Comparison of ENCODE assay signal across 30 cellular contexts in genomic region chr20:41991412-41991811, GRCh38.
"Had no signal": no experiment of that assay in that cellular context is flagged by ENCODE, and none has a peak within 500 bp of the region (broad histone marks: within the 10 kb centered on the region; RNA-seq: fewer than 3 reads in every experiment).

No MANE protein-coding gene starts in this region.

- H3K36me3 ChIP-seq: ascending aorta, cardiac muscle cell had no signal

- FAIRE-seq: bronchial epithelial cell, TTC549 had no signal

- H3K9me3 ChIP-seq: ascending aorta had no signal

- H3K27me3 ChIP-seq: ascending aorta, cardiac muscle cell had no signal

- H3K4me1 ChIP-seq: ascending aorta had no signal

- H3K27ac ChIP-seq: ascending aorta, cardiac muscle cell, VCaP had no signal

- DNase-seq: activated B cell treated with CpG ODN at 0.5 μM for 24 hours; activated CD4-positive, alpha-beta memory T cell treated with anti-CD3 and anti-CD28 coated beads for 36 hours; activated CD4-positive, alpha-beta T cell treated with anti-CD3 and anti-CD28 coated beads for 4 hours; activated CD4-positive, alpha-beta T cell treated with anti-CD3 and anti-CD28 coated beads, Interleukin-2, amount 10 ng/mL, durations not matched to agents 24 days and 14 days; activated CD4-positive, alpha-beta T cell treated with anti-CD3 and anti-CD28 coated beads, Interleukin-2, amount 50 U/mL, for 1 hour; activated CD4-positive, alpha-beta T cell treated with anti-CD3 and anti-CD28 coated beads, Interleukin-2, amount 50 U/mL, for 4 hours; activated CD4-positive, CD25-positive, alpha-beta regulatory T cell treated with anti-CD3 and anti-CD28 coated beads, Interleukin-2, amount 50 U/mL, for 72 hours; activated CD8-positive, alpha-beta memory T cell treated with anti-CD3 and anti-CD28 coated beads for 24 hours; activated CD8-positive, alpha-beta memory T cell treated with anti-CD3 and anti-CD28 coated beads, Interleukin-2, amount 10 ng/mL, durations not matched to agents 7 days and 5 days; activated CD8-positive, alpha-beta memory T cell treated with anti-CD3 and anti-CD28 coated beads, Interleukin-2, amount 50 U/mL, for 48 hours; activated CD8-positive, alpha-beta T cell treated with anti-CD3 and anti-CD28 coated beads for 36 hours; activated effector memory CD4-positive, alpha-beta T cell treated with Interleukin-2 at 50 U/mL for 16 hours; activated gamma-delta T cell; activated naive CD4-positive, alpha-beta T cell treated with anti-CD3 and anti-CD28 coated beads, Interleukin-2, amount 10 ng/mL, durations not matched to agents 7 days and 5 days; activated naive CD4-positive, alpha-beta T cell treated with Interleukin-2 at 50 U/mL for 16 hours; activated naive CD8-positive, alpha-beta T cell treated with anti-CD3 and anti-CD28 coated beads, Interleukin-2, amount 10 ng/mL, durations not matched to agents 7 days and 5 days; activated naive CD8-positive, alpha-beta T cell treated with anti-CD3 and anti-CD28 coated beads, Interleukin-2, amount 50 U/mL, for 24 hours; activated T-cell treated with anti-CD3 and anti-CD28 coated beads, Interleukin-2, amount 50 U/mL, for 24 hours; activated T-cell treated with anti-CD3 and anti-CD28 coated beads, Interleukin-2, amount 50 U/mL, for 48 hours; amygdala; anterior cingulate cortex; caudate nucleus; cerebellar nuclear complex; T-helper 2 cell; T-helper 9 cell had no signal

- ATAC-seq: activated CD8-positive, alpha-beta memory T cell treated with anti-CD3 and anti-CD28 coated beads, Interleukin-2, amount 10 ng/mL, durations not matched to agents 7 days and 5 days; activated CD8-positive, alpha-beta T cell treated with anti-CD3 and anti-CD28 coated beads for 36 hours; activated naive CD8-positive, alpha-beta T cell treated with anti-CD3 and anti-CD28 coated beads, Interleukin-2, amount 50 U/mL, for 24 hours had no signal

- H3K4me3 ChIP-seq: ascending aorta, cardiac muscle cell had no signal
